ENCODE assay signal across 8 cellular contexts in genomic region chr14:106638786-106639452, GRCh38.
DNase-seq lines count a peak whose midpoint lies in the region; ATAC-seq and TF ChIP-seq lines count a peak whose summit lies in the region.
"Not testable (repeated sequence)": the region's sequence is repeated elsewhere in the genome, so short reads cannot be mapped to it uniquely, and the experiment has no call there.

No MANE protein-coding gene starts in this region.

- not testable (repeated sequence) for H2AFZ ChIP-seq in OCI-LY7 (ENCODE audit: low read length)

- H3K4me3 ChIP-seq in LNCaP clone FGC (ENCODE audit: low read depth, low read length); OCI-LY7 (ENCODE audit: low read depth, low read length, poor library complexity, severe bottlenecking): not testable (repeated sequence)

- H3K9me3 Mint-ChIP-seq in activated naive CD8-positive, alpha-beta T cell treated with anti-CD3 and anti-CD28 coated beads, Interleukin-2, amount 50 U/mL, for 24 hours; memory B cell; stimulated activated naive B cell treated with anti-CD40 and anti-IgM and Interleukin-4, amounts not matched to agents 10 μg/mL and 1 μg/mL and 100 μg/mL, for 72 hours: not testable (repeated sequence)

- not testable (repeated sequence) for H3K9me2 ChIP-seq in OCI-LY7 (ENCODE audit: insufficient read depth, low read length)

- not testable (repeated sequence) for BruUV-seq in OCI-LY7 (replicated peaks; lab: Mats Ljungman, UMichigan)

- not testable (repeated sequence) for H3K4me3 Mint-ChIP-seq in activated naive CD8-positive, alpha-beta T cell treated with anti-CD3 and anti-CD28 coated beads, Interleukin-2, amount 50 U/mL, for 24 hours
- peak overlapping the region; percentile 58 for H3K4me3 Mint-ChIP-seq in memory B cell
- peak overlapping the region; percentile 65 to 75 for H3K4me3 Mint-ChIP-seq in stimulated activated naive B cell treated with anti-CD40 and anti-IgM and Interleukin-4, amounts not matched to agents 10 μg/mL and 1 μg/mL and 100 μg/mL, for 72 hours

- not testable (repeated sequence) for H3K79me2 ChIP-seq in OCI-LY7 (ENCODE audit: insufficient read depth, low read depth, low read length)

- not testable (repeated sequence) for H4K20me1 ChIP-seq in OCI-LY7 (ENCODE audit: insufficient read depth, low read length)

- not testable (repeated sequence) for H3K27ac Mint-ChIP-seq in activated naive CD8-positive, alpha-beta T cell treated with anti-CD3 and anti-CD28 coated beads, Interleukin-2, amount 50 U/mL, for 24 hours; memory B cell; stimulated activated naive B cell treated with anti-CD40 and anti-IgM and Interleukin-4, amounts not matched to agents 10 μg/mL and 1 μg/mL and 100 μg/mL, for 72 hours

- H3K27ac ChIP-seq in OCI-LY7 (ENCODE audit: low read depth, low read length, poor library complexity, severe bottlenecking) = not testable (repeated sequence)

- peak; percentile 41; the same call in 1 of the 3 replicates for TF ChIP-seq CTCF in GM12872 (IDR thresholded peaks at IDR 0.05; ENCODE audit: insufficient read depth, low read depth, low read length)
- peak; percentile 70 for TF ChIP-seq CTCF in LNCaP clone FGC (IDR thresholded peaks at IDR 0.05; ENCODE audit: control insufficient read depth, extremely low read depth, insufficient read depth)
- TF ChIP-seq CTCF in OCI-LY7 (conservative IDR thresholded peaks at IDR 0.05; ENCODE audit: low read length) = peak; percentile 56

- not testable (repeated sequence) for H3K9me3 ChIP-seq in OCI-LY7 (ENCODE audit: low read length)

- POLR2A ChIA-PET in OCI-LY7 (lab: Charles Lee) = not testable (repeated sequence)

- CTCF ChIA-PET in OCI-LY7 (lab: Charles Lee; ENCODE audit: unreplicated experiment) = not testable (repeated sequence)

- not testable (repeated sequence) for H3K4me1 ChIP-seq in OCI-LY7 (ENCODE audit: insufficient read depth, low read length, poor library complexity, severe bottlenecking)

- H3K4me1 Mint-ChIP-seq in activated naive CD8-positive, alpha-beta T cell treated with anti-CD3 and anti-CD28 coated beads, Interleukin-2, amount 50 U/mL, for 24 hours; memory B cell; stimulated activated naive B cell treated with anti-CD40 and anti-IgM and Interleukin-4, amounts not matched to agents 10 μg/mL and 1 μg/mL and 100 μg/mL, for 72 hours: not testable (repeated sequence)

- intact Hi-C loops in OCI-LY7 (cut with micrococcal nuclease; ENCODE audit: unreplicated experiment) = not testable (repeated sequence)

- not testable (repeated sequence) for H3K36me3 ChIP-seq in OCI-LY7 (ENCODE audit: insufficient read depth, low read length)

- ATAC-seq in activated naive CD8-positive, alpha-beta T cell treated with anti-CD3 and anti-CD28 coated beads, Interleukin-2, amount 50 U/mL, for 24 hours = not testable (repeated sequence)
- peak; percentile 61 for ATAC-seq in memory B cell (ENCODE audit: low read depth)
- ATAC-seq in stimulated activated naive B cell treated with anti-CD40 and anti-IgM and Interleukin-4, amounts not matched to agents 10 μg/mL and 1 μg/mL and 100 μg/mL, for 72 hours (replicated peaks) = peak in 1 of 2 donors; percentile 65

- H3K4me2 ChIP-seq in OCI-LY7 (ENCODE audit: low read length) = peak overlapping the region; percentile 31; the same call in 1 of the 2 replicates

- not testable (repeated sequence) for H3K36me3 Mint-ChIP-seq in activated naive CD8-positive, alpha-beta T cell treated with anti-CD3 and anti-CD28 coated beads, Interleukin-2, amount 50 U/mL, for 24 hours (ENCODE audit: low read depth); memory B cell; stimulated activated naive B cell treated with anti-CD40 and anti-IgM and Interleukin-4, amounts not matched to agents 10 μg/mL and 1 μg/mL and 100 μg/mL, for 72 hours

- DNase-seq in CD1c-positive myeloid dendritic cell (ENCODE audit: extremely low spot score) (peak; percentile 13), OCI-LY7 (ENCODE audit: low spot score) (peak; percentile 68), memory B cell (ENCODE audit: low spot score in 2 of 2) (peak in 1 of 2 donors; percentile 58)
- DNase-seq in LNCaP clone FGC (ENCODE audit: low read depth) = not testable (repeated sequence)
- DNase-seq in activated CD4-positive, alpha-beta T cell treated with anti-CD3 and anti-CD28 coated beads for 48 hours = peak; percentile 26
- DNase-seq in activated naive CD8-positive, alpha-beta T cell treated with anti-CD3 and anti-CD28 coated beads, Interleukin-2, amount 50 U/mL, for 24 hours = peak; percentile 34
- DNase-seq in stimulated activated naive B cell treated with anti-CD40 and anti-IgM and Interleukin-4, amounts not matched to agents 10 μg/mL and 1 μg/mL and 100 μg/mL, for 72 hours = peak; percentile 55

- H3K27me3 Mint-ChIP-seq in activated naive CD8-positive, alpha-beta T cell treated with anti-CD3 and anti-CD28 coated beads, Interleukin-2, amount 50 U/mL, for 24 hours; memory B cell; stimulated activated naive B cell treated with anti-CD40 and anti-IgM and Interleukin-4, amounts not matched to agents 10 μg/mL and 1 μg/mL and 100 μg/mL, for 72 hours: not testable (repeated sequence)
